ENCODE assay signal across 22 cellular contexts in genomic region chr15:50083424-50084025, GRCh38. TPM values are rescaled to one million over a fixed set of nuclear protein-coding genes. Genes with fewer than 3 reads are reported as not detected.
"Had no signal": no experiment of that assay in that cellular context is flagged by ENCODE, and none has a peak within 500 bp of the region (broad histone marks: within the 10 kb centered on the region; RNA-seq: fewer than 3 reads in every experiment).

No MANE protein-coding gene starts in this region.

- H3K4me1 Mint-ChIP-seq: activated B cell treated with CpG ODN at 0.5 μM for 24 hours; activated naive CD4-positive, alpha-beta T cell treated with anti-CD3 and anti-CD28 coated beads, Interleukin-2, amount 10 ng/mL, durations not matched to agents 7 days and 5 days; naive B cell; T-helper 17 cell had no signal

- H3K4me3 ChIP-seq: colonic mucosa, heart left ventricle, ovary, upper lobe of left lung had no signal

- H3K27ac Mint-ChIP-seq: activated B cell treated with CpG ODN at 0.5 μM for 24 hours; activated CD4-positive, alpha-beta memory T cell treated with anti-CD3 and anti-CD28 coated beads for 36 hours; activated naive CD4-positive, alpha-beta T cell treated with anti-CD3 and anti-CD28 coated beads, Interleukin-2, amount 10 ng/mL, durations not matched to agents 7 days and 5 days; endodermal cell; naive B cell; T-helper 17 cell had no signal

- H3K36me3 Mint-ChIP-seq: activated CD4-positive, alpha-beta memory T cell treated with anti-CD3 and anti-CD28 coated beads for 36 hours; activated naive CD4-positive, alpha-beta T cell treated with anti-CD3 and anti-CD28 coated beads, Interleukin-2, amount 10 ng/mL, durations not matched to agents 7 days and 5 days; naive B cell had no signal

- ATAC-seq: heart left ventricle; left cardiac atrium; right cardiac atrium; stimulated activated naive CD8-positive, alpha-beta T cell treated with anti-CD3 and anti-CD28 coated beads, Interleukin-15, Interleukin-2, amounts not matched to agents 100 U/mL and 50 U/mL, for 24 hours; T-helper 17 cell had no signal

- H3K27me3 Mint-ChIP-seq: T-helper 17 cell had no signal

- H3K4me3 Mint-ChIP-seq: activated B cell treated with CpG ODN at 0.5 μM for 24 hours; activated CD4-positive, alpha-beta memory T cell treated with anti-CD3 and anti-CD28 coated beads for 36 hours; activated naive CD4-positive, alpha-beta T cell treated with anti-CD3 and anti-CD28 coated beads, Interleukin-2, amount 10 ng/mL, durations not matched to agents 7 days and 5 days; endodermal cell; naive B cell; T-helper 17 cell had no signal

- H3K9me3 Mint-ChIP-seq: activated B cell treated with CpG ODN at 0.5 μM for 24 hours; activated CD4-positive, alpha-beta memory T cell treated with anti-CD3 and anti-CD28 coated beads for 36 hours; activated naive CD4-positive, alpha-beta T cell treated with anti-CD3 and anti-CD28 coated beads, Interleukin-2, amount 10 ng/mL, durations not matched to agents 7 days and 5 days; endodermal cell; naive B cell had no signal

- DNase-seq: activated B cell treated with CpG ODN at 0.5 μM for 24 hours; activated CD4-positive, alpha-beta memory T cell treated with anti-CD3 and anti-CD28 coated beads for 36 hours; activated CD4-positive, alpha-beta T cell treated with anti-CD3 and anti-CD28 coated beads for 4 hours; activated effector memory CD4-positive, alpha-beta T cell treated with Interleukin-2 at 50 U/mL for 16 hours; activated naive CD4-positive, alpha-beta T cell treated with anti-CD3 and anti-CD28 coated beads, Interleukin-2, amount 10 ng/mL, durations not matched to agents 7 days and 5 days; activated T-cell treated with anti-CD3 and anti-CD28 coated beads, Interleukin-2, amount 50 U/mL, for 48 hours; amygdala; colonic mucosa; endodermal cell; heart left ventricle; islet precursor cell; left cardiac atrium; mesendoderm; naive B cell; ovary; right cardiac atrium; stimulated activated CD4-positive, alpha-beta T cell treated with anti-CD3 and anti-CD28 coated beads, Interleukin-12 subunit alpha, Interleukin-12 subunit beta, amount 100 ng/mL, for 4 hours; stimulated activated CD4-positive, alpha-beta T cell treated with anti-CD3 and anti-CD28 coated beads, Interleukin-4, amount 100 ng/mL, for 4 hours; stimulated activated naive CD8-positive, alpha-beta T cell treated with anti-CD3 and anti-CD28 coated beads, Interleukin-15, Interleukin-2, amounts not matched to agents 100 U/mL and 50 U/mL, for 24 hours; T-helper 17 cell; upper lobe of left lung had no signal

RNA-seq across cellular contexts. Expression of gene ATP8B4, which starts 35.5 kb away (rescaled TPM):
- total RNA-seq: pulmonary artery endothelial cell had no signal
